In genomic region chr3:152574461-152575079, GRCh38 we compare ENCODE assay signal across 8 cellular contexts.
DNase-seq lines count a peak whose midpoint lies in the region; ATAC-seq and TF ChIP-seq lines count a peak whose summit lies in the region.

No MANE protein-coding gene starts in this region.

- H3K4me3 ChIP-seq in SJCRH30 (no peak overlapping the region), left lung (no peak overlapping the region), thyroid gland (replicated peaks in 1 of 3) (no peak overlapping the region)

- ATAC-seq in GM21515 (IDR thresholded peaks at IDR 0.05; ENCODE audit: unreplicated experiment): peak; percentile 80
- peak; percentile 77 for ATAC-seq in left lung

- no peaks in the 10 kb centered on the region for H3K27me3 ChIP-seq in SJCRH30
- no peaks in the 10 kb centered on the region for H3K27me3 ChIP-seq in left lung
- no peaks in the 10 kb centered on the region for H3K27me3 ChIP-seq in thyroid gland

- TF ChIP-seq POLR2A in thyroid gland (IDR thresholded peaks at IDR 0.05): no peak

- intact Hi-C loops in left lung (cut with DNase I) (no loop called here), thyroid gland (cut with DNase I) (no loop called here)

- DNase-seq in Daoy (ENCODE audit: low read depth) (peak; percentile 4), LHCN-M2 (ENCODE audit: low read depth) (peak; percentile 53), SJCRH30 (peak; percentile 27 to 65), caudate nucleus (lab: John Stamatoyannopoulos, UW) (peak in 36 of 61 donors; percentile 0 to 60 (median 17)), left lung (no peak), thyroid gland (peak; percentile 46 to 66), GOT3 (lab: John Stamatoyannopoulos, UW) (no peak)

- 58 to 59% methylated on average over 4 of the region's 4 CpGs for WGBS in thyroid gland, 2 donors

- TF ChIP-seq CTCF in left lung (IDR thresholded peaks at IDR 0.05): peak; percentile 33 to 50
- TF ChIP-seq CTCF in thyroid gland (IDR thresholded peaks at IDR 0.05): peak in 5 of 6 experiments; percentile 24 to 62 (median 55)

- H3K36me3 ChIP-seq in SJCRH30 (no peaks in the 10 kb centered on the region), left lung (no peaks in the 10 kb centered on the region), thyroid gland (no peaks in the 10 kb centered on the region)

- no peaks in the 10 kb centered on the region for H3K9me3 ChIP-seq in SJCRH30 (replicated peaks)
- H3K9me3 ChIP-seq in left lung: no peaks in the 10 kb centered on the region
- no peaks in the 10 kb centered on the region for H3K9me3 ChIP-seq in thyroid gland

- no peak overlapping the region for H3K27ac ChIP-seq in SJCRH30
- H3K27ac ChIP-seq in caudate nucleus (ENCODE audit: low read depth, low read length): no peak overlapping the region
- no peak overlapping the region for H3K27ac ChIP-seq in left lung
- H3K27ac ChIP-seq in thyroid gland: no peak overlapping the region

- H3K4me1 ChIP-seq in SJCRH30: no peaks in the 10 kb centered on the region
- no peaks in the 10 kb centered on the region for H3K4me1 ChIP-seq in left lung
- no peaks in the 10 kb centered on the region for H3K4me1 ChIP-seq in thyroid gland

Comparison
In these comparisons a context has a peak if more than half of its experiments do, and no peak if none do; other contexts are left out.
1. DNase-seq: peak in Daoy (single experiment), LHCN-M2 (single experiment), SJCRH30 (2 of 2), caudate nucleus (36 of 61) and thyroid gland (2 of 2); none in left lung (0 of 2) and GOT3 (single experiment).